In genomic region chr7:7417414-7417813, GRCh38 we compare ENCODE assay signal across 1 cellular context.
TF ChIP-seq lines count a peak whose summit lies in the region.

No MANE protein-coding gene starts in this region.

TF ChIP-seq in K562, 482 proteins besides CTCF, POLR2A, EP300 and RAD21:
- no peak for TF ChIP-seq ARID4B (CRISPR knock-in tag; IDR thresholded peaks at IDR 0.05)
- peak; percentile 58 for TF ChIP-seq PCBP2 (IDR thresholded peaks at IDR 0.05; ENCODE audit: low read depth, low read length, poor library complexity, severe bottlenecking)
- TF ChIP-seq IFI16 (CRISPR knock-in tag; IDR thresholded peaks at IDR 0.05), result no peak
- TF ChIP-seq GATAD2A (IDR thresholded peaks at IDR 0.05), result no peak
- TF ChIP-seq BACH1 (tag; IDR thresholded peaks at IDR 0.05), result no peak
- TF ChIP-seq SAP30 (IDR thresholded peaks at IDR 0.05; ENCODE audit: borderline replicate concordance, insufficient read depth, low read depth, low read length, poor library complexity, severe bottlenecking), result no peak
- TF ChIP-seq HNRNPK (IDR thresholded peaks at IDR 0.05; ENCODE audit: low read depth, low read length, poor library complexity, severe bottlenecking), result peak; percentile 79
- no peak for TF ChIP-seq NBN (IDR thresholded peaks at IDR 0.05; ENCODE audit: low read depth)
- no peak for TF ChIP-seq ZNF436 (CRISPR knock-in tag; IDR thresholded peaks at IDR 0.05)
TF ChIP-seq in K562: peak in this region for 2.
